In genomic region chr18:11784905-11785304, GRCh38 we compare ENCODE assay signal across 16 cellular contexts.
A peak's percentile ranks its signal among the peaks of the same experiment; 100 is the strongest.
DNase-seq lines count a peak whose midpoint lies in the region; ATAC-seq and TF ChIP-seq lines count a peak whose summit lies in the region.
"Had no signal": no experiment of that assay in that cellular context is flagged by ENCODE, and none has a peak within 500 bp of the region (broad histone marks: within the 10 kb centered on the region; RNA-seq: fewer than 3 reads in every experiment).

No MANE protein-coding gene starts in this region.

- H3K18ac ChIP-seq in neuronal stem cell (ENCODE audit: low read length), result no peak overlapping the region

- CTCF ChIA-PET in Calu3 (lab: Charles Lee), result no interaction called here

- no peaks in the 10 kb centered on the region for H3K79me2 ChIP-seq in GM23338 (replicated peaks; ENCODE audit: insufficient read depth)

- H3K4me1 ChIP-seq in GM23338 (ENCODE audit: insufficient read depth), result peaks cover 38% of the 10 kb centered on the region
- H3K4me1 ChIP-seq in neuronal stem cell (ENCODE audit: control insufficient read depth in 2 of 2, insufficient read depth in 1 of 2, low read depth in 1 of 2, low read length in 2 of 2), result peaks cover 21 to 33% of the 10 kb centered on the region in 2 donors

- no peak overlapping the region for H2BK12ac ChIP-seq in neuronal stem cell (ENCODE audit: low read length)

- no peak overlapping the region for H2AK5ac ChIP-seq in neuronal stem cell (ENCODE audit: low read depth, low read length)

- H4K91ac ChIP-seq in neuronal stem cell (ENCODE audit: low read depth, low read length, poor library complexity), result no peak overlapping the region

- H3K27me3 ChIP-seq in GM23338 (ENCODE audit: insufficient read depth) (no peaks in the 10 kb centered on the region), neuronal stem cell (ENCODE audit: control insufficient read depth in 3 of 3, insufficient read depth in 3 of 3, low read depth in 1 of 3, low read length in 3 of 3) (no peaks in the 10 kb centered on the region)

- H3K4me2 ChIP-seq in GM23338, result peak overlapping the region; percentile 70; the same call in 1 of the 2 replicates
- no peak overlapping the region for H3K4me2 ChIP-seq in neuronal stem cell (ENCODE audit: insufficient read depth, low read length, poor library complexity, severe bottlenecking)

- no peaks in the 10 kb centered on the region; the same call in 2 of the 3 replicates for H3K36me3 Mint-ChIP-seq in GM23338 (ENCODE audit: low read depth)
- H3K36me3 Mint-ChIP-seq in brain, result no peaks in the 10 kb centered on the region
- no peaks in the 10 kb centered on the region for H3K36me3 Mint-ChIP-seq in mesothelial cell of epicardium
- no peaks in the 10 kb centered on the region for H3K36me3 Mint-ChIP-seq in stimulated activated naive B cell treated with anti-CD40 and anti-IgM and Interleukin-4, amounts not matched to agents 10 μg/mL and 1 μg/mL and 100 μg/mL, for 72 hours
- H3K36me3 Mint-ChIP-seq in Calu3 (ENCODE audit: insufficient read depth, unreplicated experiment), result no peaks in the 10 kb centered on the region
- H3K36me3 Mint-ChIP-seq in activated CD4-positive, alpha-beta T cell treated with anti-CD3 and anti-CD28 coated beads, Interleukin-2, amount 10 ng/mL, durations not matched to agents 24 days and 14 days (ENCODE audit: low read depth), result no peaks in the 10 kb centered on the region
- H3K36me3 Mint-ChIP-seq: CD4-positive, alpha-beta memory T cell had no signal

- no peaks in the 10 kb centered on the region for H3K36me3 ChIP-seq in GM23338 (ENCODE audit: insufficient read depth)
- H3K36me3 ChIP-seq in neuronal stem cell (replicated peaks in 1 of 2; ENCODE audit: control insufficient read depth in 2 of 2, insufficient read depth in 2 of 2, low read length in 2 of 2), result no peaks in the 10 kb centered on the region

- no peak overlapping the region for H4K8ac ChIP-seq in neuronal stem cell (ENCODE audit: low read depth, low read length)

- no peak overlapping the region for H2AFZ ChIP-seq in GM23338
- H2AFZ ChIP-seq in neuronal stem cell (ENCODE audit: low read length), result peak overlapping the region; percentile 87

- no peaks in the 10 kb centered on the region for H3K9me2 ChIP-seq in GM23338 (ENCODE audit: insufficient read depth)

- no peak overlapping the region for H2BK120ac ChIP-seq in neuronal stem cell (ENCODE audit: low read depth, low read length)

- DNase-seq in GM23338 (ENCODE audit: low spot score) (no peak), mesothelial cell of epicardium (ENCODE audit: low spot score in 2 of 2, unreplicated experiment in 2 of 2) (no peak), neuronal stem cell (ENCODE audit: low spot score) (no peak), GM10266 (ENCODE audit: extremely low spot score) (no peak), Calu3 (no peak)
- no peak for DNase-seq in stimulated activated naive B cell treated with anti-CD40 and anti-IgM and Interleukin-4, amounts not matched to agents 10 μg/mL and 1 μg/mL and 100 μg/mL, for 72 hours
- no peak for DNase-seq in activated CD4-positive, alpha-beta T cell treated with anti-CD3 and anti-CD28 coated beads, Interleukin-2, amount 10 ng/mL, durations not matched to agents 24 days and 14 days
- DNase-seq: ACHN; C1 segment of cervical spinal cord; CD4-positive, alpha-beta memory T cell; DMS153; DND-41; GDM1; HCEC 1CT had no signal

- no peak overlapping the region for H3K14ac ChIP-seq in neuronal stem cell (ENCODE audit: low read length)

- no peak overlapping the region for H3K4ac ChIP-seq in neuronal stem cell (ENCODE audit: low read length)

- H3K27me3 Mint-ChIP-seq in GM23338 (ENCODE audit: insufficient read depth, low read depth, poor library complexity) (peaks cover 9% of the 10 kb centered on the region), brain (no peaks in the 10 kb centered on the region), mesothelial cell of epicardium (ENCODE audit: low read depth) (no peaks in the 10 kb centered on the region), Calu3 (ENCODE audit: unreplicated experiment) (peaks cover 41% of the 10 kb centered on the region)
- peaks cover 17 to 39% of the 10 kb centered on the region in 2 donors for H3K27me3 Mint-ChIP-seq in stimulated activated naive B cell treated with anti-CD40 and anti-IgM and Interleukin-4, amounts not matched to agents 10 μg/mL and 1 μg/mL and 100 μg/mL, for 72 hours
- peaks cover 12% of the 10 kb centered on the region for H3K27me3 Mint-ChIP-seq in activated CD4-positive, alpha-beta T cell treated with anti-CD3 and anti-CD28 coated beads, Interleukin-2, amount 10 ng/mL, durations not matched to agents 24 days and 14 days

- H3K27ac Mint-ChIP-seq in GM23338 (no peak overlapping the region), brain (peak overlapping the region in 4 of 5 experiments; percentile 63 to 87 (median 74)), mesothelial cell of epicardium (peak overlapping the region; percentile 20), Calu3 (ENCODE audit: unreplicated experiment) (no peak overlapping the region)
- no peak overlapping the region for H3K27ac Mint-ChIP-seq in stimulated activated naive B cell treated with anti-CD40 and anti-IgM and Interleukin-4, amounts not matched to agents 10 μg/mL and 1 μg/mL and 100 μg/mL, for 72 hours
- H3K27ac Mint-ChIP-seq in activated CD4-positive, alpha-beta T cell treated with anti-CD3 and anti-CD28 coated beads, Interleukin-2, amount 10 ng/mL, durations not matched to agents 24 days and 14 days, result no peak overlapping the region
- H3K27ac Mint-ChIP-seq: B cell had no signal

- WGBS in neuronal stem cell (ENCODE audit: extremely low coverage in 2 of 2, insufficient read length in 2 of 2, insufficient replicate concordance in 1 of 2), 2 donors, result no CpG with 5 or more reads among the region's 2 CpGs

- no peak for ATAC-seq in GM23338
- ATAC-seq in stimulated activated naive B cell treated with anti-CD40 and anti-IgM and Interleukin-4, amounts not matched to agents 10 μg/mL and 1 μg/mL and 100 μg/mL, for 72 hours (replicated peaks), result no peak

- H3K4me1 Mint-ChIP-seq in GM23338 (peaks cover 61% of the 10 kb centered on the region), brain (peaks cover 49% of the 10 kb centered on the region), mesothelial cell of epicardium (peaks cover 35% of the 10 kb centered on the region), Calu3 (ENCODE audit: low read depth, unreplicated experiment) (no peaks in the 10 kb centered on the region)
- H3K4me1 Mint-ChIP-seq in stimulated activated naive B cell treated with anti-CD40 and anti-IgM and Interleukin-4, amounts not matched to agents 10 μg/mL and 1 μg/mL and 100 μg/mL, for 72 hours, result peaks cover 8 to 9% of the 10 kb centered on the region in 2 donors
- no peaks in the 10 kb centered on the region for H3K4me1 Mint-ChIP-seq in activated CD4-positive, alpha-beta T cell treated with anti-CD3 and anti-CD28 coated beads, Interleukin-2, amount 10 ng/mL, durations not matched to agents 24 days and 14 days
- H3K4me1 Mint-ChIP-seq: CD4-positive, alpha-beta memory T cell had no signal

- H4K20me1 ChIP-seq in GM23338 (replicated peaks; ENCODE audit: insufficient read depth), result no peaks in the 10 kb centered on the region

- H3K4me3 Mint-ChIP-seq in GM23338, result no peak overlapping the region
- H3K4me3 Mint-ChIP-seq in brain, result peak overlapping the region in 4 of 5 experiments; percentile 14 to 77 (median 70)
- peak overlapping the region; percentile 59 for H3K4me3 Mint-ChIP-seq in mesothelial cell of epicardium
- no peak overlapping the region for H3K4me3 Mint-ChIP-seq in stimulated activated naive B cell treated with anti-CD40 and anti-IgM and Interleukin-4, amounts not matched to agents 10 μg/mL and 1 μg/mL and 100 μg/mL, for 72 hours
- no peak overlapping the region for H3K4me3 Mint-ChIP-seq in Calu3 (ENCODE audit: low read depth, unreplicated experiment)
- H3K4me3 Mint-ChIP-seq in activated CD4-positive, alpha-beta T cell treated with anti-CD3 and anti-CD28 coated beads, Interleukin-2, amount 10 ng/mL, durations not matched to agents 24 days and 14 days, result no peak overlapping the region
- H3K4me3 Mint-ChIP-seq: B cell; CD4-positive, alpha-beta memory T cell had no signal

- BruUV-seq in Calu3 (replicated peaks; lab: Mats Ljungman, UMichigan), result no TSS peak

- TF ChIP-seq CTCF in GM23338 (conservative IDR thresholded peaks at IDR 0.05; ENCODE audit: low read depth in 2 of 2) (no peak), brain (conservative IDR thresholded peaks at IDR 0.05) (no peak), mesothelial cell of epicardium (IDR thresholded peaks at IDR 0.05; ENCODE audit: unreplicated experiment) (no peak), GM10266 (IDR thresholded peaks at IDR 0.05; ENCODE audit: control insufficient read depth, insufficient read depth, low read depth, missing control alignments) (no peak), Calu3 (IDR thresholded peaks at IDR 0.05; ENCODE audit: unreplicated experiment) (no peak)

- no peak overlapping the region for H2BK15ac ChIP-seq in neuronal stem cell (ENCODE audit: low read length)

- H3K27ac ChIP-seq in GM23338 (ENCODE audit: low read depth), result no peak overlapping the region
- H3K27ac ChIP-seq in neuronal stem cell (replicated peaks; ENCODE audit: low read length), result no peak overlapping the region

- no peak overlapping the region for H3K9ac ChIP-seq in neuronal stem cell (ENCODE audit: low read depth, low read length, poor library complexity)

- no peaks in the 10 kb centered on the region for H3K9me3 ChIP-seq in neuronal stem cell (replicated peaks in 1 of 2; ENCODE audit: control insufficient read depth in 2 of 2, insufficient read depth in 1 of 2, low read depth in 1 of 2, low read length in 2 of 2)

- no peaks in the 10 kb centered on the region for H3K79me1 ChIP-seq in neuronal stem cell (ENCODE audit: low read depth, low read length)

- H3F3A ChIP-seq in GM23338 (replicated peaks; ENCODE audit: low read depth), result no peaks in the 10 kb centered on the region

- no peak overlapping the region for H2BK5ac ChIP-seq in neuronal stem cell (ENCODE audit: low read length)

- no peaks in the 10 kb centered on the region for H3K9me3 Mint-ChIP-seq in GM23338
- no peaks in the 10 kb centered on the region for H3K9me3 Mint-ChIP-seq in brain
- H3K9me3 Mint-ChIP-seq in mesothelial cell of epicardium, result no peaks in the 10 kb centered on the region
- H3K9me3 Mint-ChIP-seq in stimulated activated naive B cell treated with anti-CD40 and anti-IgM and Interleukin-4, amounts not matched to agents 10 μg/mL and 1 μg/mL and 100 μg/mL, for 72 hours, result no peaks in the 10 kb centered on the region
- H3K9me3 Mint-ChIP-seq in Calu3 (ENCODE audit: low read depth, unreplicated experiment), result no peaks in the 10 kb centered on the region
- no peaks in the 10 kb centered on the region for H3K9me3 Mint-ChIP-seq in activated CD4-positive, alpha-beta T cell treated with anti-CD3 and anti-CD28 coated beads, Interleukin-2, amount 10 ng/mL, durations not matched to agents 24 days and 14 days

- intact Hi-C loops in Calu3 (cut with micrococcal nuclease; ENCODE audit: unreplicated experiment), result no loop called here
- intact Hi-C loops in activated CD4-positive, alpha-beta T cell treated with anti-CD3 and anti-CD28 coated beads, Interleukin-2, amount 10 ng/mL, durations not matched to agents 24 days and 14 days (cut with micrococcal nuclease), result no loop called here

- H3K23ac ChIP-seq in neuronal stem cell (ENCODE audit: low read depth, low read length, poor library complexity), result no peak overlapping the region

- H3K4me3 ChIP-seq in GM23338 (no peak overlapping the region), neuronal stem cell (ENCODE audit: low read length in 2 of 2) (no peak overlapping the region)

Comparison
In these comparisons a context has a peak if more than half of its experiments do, and no peak if none do; other contexts are left out.
1. H3K27ac Mint-ChIP-seq: peak in brain (4 of 5) and mesothelial cell of epicardium (single experiment); none in GM23338 (single experiment), stimulated activated naive B cell treated with anti-CD40 and anti-IgM and Interleukin-4, amounts not matched to agents 10 μg/mL and 1 μg/mL and 100 μg/mL, for 72 hours (single experiment), Calu3 (single experiment) and activated CD4-positive, alpha-beta T cell treated with anti-CD3 and anti-CD28 coated beads, Interleukin-2, amount 10 ng/mL, durations not matched to agents 24 days and 14 days (single experiment).
2. H3K4me3 Mint-ChIP-seq: peak in brain (4 of 5) and mesothelial cell of epicardium (single experiment); none in GM23338 (single experiment), stimulated activated naive B cell treated with anti-CD40 and anti-IgM and Interleukin-4, amounts not matched to agents 10 μg/mL and 1 μg/mL and 100 μg/mL, for 72 hours (0 of 2), Calu3 (single experiment) and activated CD4-positive, alpha-beta T cell treated with anti-CD3 and anti-CD28 coated beads, Interleukin-2, amount 10 ng/mL, durations not matched to agents 24 days and 14 days (single experiment).